Comparison of ENCODE assay signal across 1 cellular context in the genomic region with DNA sequence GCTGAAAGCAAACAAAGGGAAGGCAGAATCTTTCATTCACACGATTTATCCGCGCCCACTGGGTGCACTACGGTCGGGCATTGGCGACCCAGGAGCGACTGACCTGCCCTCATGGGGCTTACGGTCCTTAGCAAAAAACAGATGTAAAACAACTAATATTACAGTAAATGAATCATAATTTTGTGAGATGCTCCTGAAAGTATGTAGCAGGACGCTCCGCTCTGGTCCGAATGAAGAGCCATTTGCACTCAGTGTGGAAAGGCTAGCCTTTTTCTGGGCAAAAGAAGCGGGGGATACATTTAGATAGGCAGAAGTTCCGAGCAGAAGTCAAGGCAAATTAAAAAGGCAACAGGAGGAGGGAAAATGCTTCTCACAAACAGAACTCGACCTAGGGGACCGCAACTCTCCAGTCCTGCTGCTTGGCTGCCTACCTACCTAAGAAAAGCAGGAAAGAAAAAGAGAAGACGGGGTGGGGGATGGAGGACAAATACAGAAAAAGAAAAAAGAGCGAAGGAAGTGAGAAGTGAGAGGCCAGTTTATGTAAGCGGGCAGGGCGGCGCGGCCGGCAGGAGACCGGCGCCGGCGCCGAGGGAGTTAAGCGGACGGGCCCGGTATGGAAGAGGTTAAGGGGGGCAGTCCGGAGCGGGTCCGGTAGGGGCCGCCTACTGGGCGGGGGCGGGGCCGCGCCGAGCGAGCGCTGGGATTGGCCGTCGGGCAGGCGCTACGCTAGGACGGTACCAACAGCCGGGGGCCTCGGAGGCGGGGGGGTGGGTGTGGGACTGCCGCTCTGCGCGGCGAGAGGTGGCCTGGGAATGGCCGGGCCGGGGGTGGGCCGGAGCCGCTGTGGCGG.
TF ChIP-seq lines count a peak whose summit lies in the region.

A gene with protein sequence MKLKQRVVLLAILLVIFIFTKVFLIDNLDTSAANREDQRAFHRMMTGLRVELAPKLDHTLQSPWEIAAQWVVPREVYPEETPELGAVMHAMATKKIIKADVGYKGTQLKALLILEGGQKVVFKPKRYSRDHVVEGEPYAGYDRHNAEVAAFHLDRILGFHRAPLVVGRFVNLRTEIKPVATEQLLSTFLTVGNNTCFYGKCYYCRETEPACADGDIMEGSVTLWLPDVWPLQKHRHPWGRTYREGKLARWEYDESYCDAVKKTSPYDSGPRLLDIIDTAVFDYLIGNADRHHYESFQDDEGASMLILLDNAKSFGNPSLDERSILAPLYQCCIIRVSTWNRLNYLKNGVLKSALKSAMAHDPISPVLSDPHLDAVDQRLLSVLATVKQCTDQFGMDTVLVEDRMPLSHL (plus strand): TSS at position 770 of the 850 bp plus-strand sequence. CDS start 17,954 bp downstream, outside the sequence.

TF ChIP-seq in HepG2, 621 proteins besides CTCF, POLR2A, EP300 and RAD21 (continued from another document and continues in another):
- 0 out of 2 replicates have a peak, but pooled peaks have one; percentile 4 for TF ChIP-seq ZBTB40 (IDR thresholded peaks at IDR 0.05)
- no peak for TF ChIP-seq ZBTB40 (CRISPR knock-in tag; IDR thresholded peaks at IDR 0.05)
- TF ChIP-seq RBFOX2 (IDR thresholded peaks at IDR 0.05; ENCODE audit: low read depth, low read length): no peak
- peak; percentile 31; the same call in 1 of the 2 replicates for TF ChIP-seq ZMAT3 (CRISPR knock-in tag; conservative IDR thresholded peaks at IDR 0.05)
- no peak for TF ChIP-seq REPIN1 (CRISPR knock-in tag; IDR thresholded peaks at IDR 0.05; ENCODE audit: borderline replicate concordance, low read depth)
- no peak for TF ChIP-seq ZNF816 (CRISPR knock-in tag; IDR thresholded peaks at IDR 0.05; ENCODE audit: borderline replicate concordance)
- TF ChIP-seq THAP11 (CRISPR knock-in tag; IDR thresholded peaks at IDR 0.05): no peak
- TF ChIP-seq RARG (CRISPR knock-in tag; IDR thresholded peaks at IDR 0.05; ENCODE audit: low read depth): no peak
- TF ChIP-seq HHEX (CRISPR knock-in tag; IDR thresholded peaks at IDR 0.05): no peak
- TF ChIP-seq ZNF652 (CRISPR knock-in tag; IDR thresholded peaks at IDR 0.05; ENCODE audit: borderline replicate concordance, low read depth): peak; percentile 98
- no peak for TF ChIP-seq TFDP1 (CRISPR knock-in tag; IDR thresholded peaks at IDR 0.05; ENCODE audit: borderline replicate concordance)
- TF ChIP-seq ZNF775 (CRISPR knock-in tag; IDR thresholded peaks at IDR 0.05; ENCODE audit: borderline replicate concordance): no peak
- no peak for TF ChIP-seq ZNF337 (CRISPR knock-in tag; IDR thresholded peaks at IDR 0.05; ENCODE audit: borderline replicate concordance, low read depth)
- no peak for TF ChIP-seq RAD51 (IDR thresholded peaks at IDR 0.05; ENCODE audit: borderline replicate concordance)
- TF ChIP-seq RFX5 (IDR thresholded peaks at IDR 0.05; ENCODE audit: low read depth, low read length): no peak
- peak; percentile 31 for TF ChIP-seq PHF21A (CRISPR knock-in tag; IDR thresholded peaks at IDR 0.05)
- no peak for TF ChIP-seq KIAA2018 (CRISPR knock-in tag; IDR thresholded peaks at IDR 0.05; ENCODE audit: borderline replicate concordance)
- no peak for TF ChIP-seq HOXA7 (CRISPR knock-in tag; IDR thresholded peaks at IDR 0.05)
- no peak for TF ChIP-seq SOX13 (IDR thresholded peaks at IDR 0.05)
- no peak for TF ChIP-seq SOX13 (CRISPR knock-in tag; conservative IDR thresholded peaks at IDR 0.05 in 1 of 2, IDR thresholded peaks at IDR 0.05 in 1 of 2)
- TF ChIP-seq ELK4 (CRISPR knock-in tag; IDR thresholded peaks at IDR 0.05; ENCODE audit: borderline replicate concordance): no peak
- TF ChIP-seq ASH2L (IDR thresholded peaks at IDR 0.05; ENCODE audit: insufficient read length, low read depth, low read length): peak; percentile 9
- no peak for TF ChIP-seq STAT5B (CRISPR knock-in tag; IDR thresholded peaks at IDR 0.05)
- TF ChIP-seq ZNF543 (CRISPR knock-in tag; IDR thresholded peaks at IDR 0.05): no peak
- TF ChIP-seq ZFP37 (CRISPR knock-in tag; IDR thresholded peaks at IDR 0.05; ENCODE audit: borderline replicate concordance): no peak
- TF ChIP-seq, protein P1, sequence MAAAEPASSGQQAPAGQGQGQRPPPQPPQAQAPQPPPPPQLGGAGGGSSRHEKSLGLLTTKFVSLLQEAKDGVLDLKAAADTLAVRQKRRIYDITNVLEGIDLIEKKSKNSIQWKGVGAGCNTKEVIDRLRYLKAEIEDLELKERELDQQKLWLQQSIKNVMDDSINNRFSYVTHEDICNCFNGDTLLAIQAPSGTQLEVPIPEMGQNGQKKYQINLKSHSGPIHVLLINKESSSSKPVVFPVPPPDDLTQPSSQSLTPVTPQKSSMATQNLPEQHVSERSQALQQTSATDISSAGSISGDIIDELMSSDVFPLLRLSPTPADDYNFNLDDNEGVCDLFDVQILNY (CRISPR knock-in tag; conservative IDR thresholded peaks at IDR 0.05): no peak
- TF ChIP-seq ZNF768 (CRISPR knock-in tag; IDR thresholded peaks at IDR 0.05): no peak
- no peak for TF ChIP-seq SKI (IDR thresholded peaks at IDR 0.05; ENCODE audit: partially characterized antibody)
- no peak for TF ChIP-seq TERF1 (CRISPR knock-in tag; IDR thresholded peaks at IDR 0.05)
- TF ChIP-seq ZNF607 (CRISPR knock-in tag; IDR thresholded peaks at IDR 0.05; ENCODE audit: borderline replicate concordance): no peak
